In genomic region chr22:50612715-50613221, GRCh38 we compare ENCODE assay signal across 14 cellular contexts. TPM values are rescaled to one million over a fixed set of nuclear protein-coding genes. Genes with fewer than 3 reads are reported as not detected.
DNase-seq lines count a peak whose midpoint lies in the region; ATAC-seq, FAIRE-seq and TF ChIP-seq lines count a peak whose summit lies in the region.
"Had no signal": no experiment of that assay in that cellular context is flagged by ENCODE, and none has a peak within 500 bp of the region (broad histone marks: within the 10 kb centered on the region; RNA-seq: fewer than 3 reads in every experiment).

No MANE protein-coding gene starts in this region.

- DNase-seq in left ventricle myocardium inferior (no peak), Right ventricle myocardium inferior (ENCODE audit: missing footprints) (no peak), RWPE1 (ENCODE audit: low spot score) (peak; percentile 45), iPS-NIHi7 (ENCODE audit: extremely low spot score) (peak; percentile 88), urothelium cell line (ENCODE audit: low spot score) (peak; percentile 37), Kasumi-1 (lab: John Stamatoyannopoulos, UW) (no peak)
- DNase-seq: anterior cingulate cortex; CD8-positive, alpha-beta memory T cell had no signal

- H3K9me3 ChIP-seq in left ventricle myocardium inferior (replicated peaks) = no peaks in the 10 kb centered on the region

- no peak for TF ChIP-seq CTCF in left ventricle myocardium inferior (IDR thresholded peaks at IDR 0.05; ENCODE audit: borderline replicate concordance)
- TF ChIP-seq CTCF in RWPE1 (conservative IDR thresholded peaks at IDR 0.05; ENCODE audit: low read depth) = no peak

- peaks cover 46% of the 10 kb centered on the region for H3K27me3 ChIP-seq in left ventricle myocardium inferior (ENCODE audit: low read depth)

- no peak overlapping the region for H3K4me3 ChIP-seq in left ventricle myocardium inferior

- CTCF ChIA-PET in RWPE1 (lab: Yijun Ruan, JAX) = no interaction called here

- no peak for FAIRE-seq in urothelium cell line (lab: Jason Lieb, UNC)
- FAIRE-seq: RCC 7860 had no signal

- ATAC-seq in Right ventricle myocardium inferior = no peak
- ATAC-seq in GM21723 (IDR thresholded peaks at IDR 0.05; ENCODE audit: unreplicated experiment) = no peak
- no peak for ATAC-seq in GM19023 (IDR thresholded peaks at IDR 0.05; ENCODE audit: unreplicated experiment)

- POLR2A ChIA-PET in RWPE1 (lab: Yijun Ruan, JAX; ENCODE audit: low non-redundant PET) = no interaction called here

- intact Hi-C loops in left ventricle myocardium inferior (cut with micrococcal nuclease) (no loop called here), Right ventricle myocardium inferior (cut with DNase I) (loop anchor here (5.0 to 10.0 kb wide), 2 partner anchors 65 to 368 kb away; partner anchors contain the start of genes KLHDC7B and TUBGCP6)

- no peaks in the 10 kb centered on the region for H3K36me3 ChIP-seq in left ventricle myocardium inferior

- H3K27ac ChIP-seq in left ventricle myocardium inferior (replicated peaks) (peak overlapping the region; percentile 69), RWPE1 (no peak overlapping the region)
- H3K27ac ChIP-seq: epithelial cell of prostate had no signal

- H3K4me1 ChIP-seq in left ventricle myocardium inferior = peaks cover 8% of the 10 kb centered on the region

RNA-seq across cellular contexts. Expression of gene MAPK8IP2, which starts 12.2 kb away (rescaled TPM):
- total RNA-seq in left ventricle myocardium inferior = 0.33 TPM
- 0.57 TPM for total RNA-seq in Right ventricle myocardium inferior

RNA-seq across cellular contexts. Expression of gene ARSA, which starts 15.2 kb away (rescaled TPM):
- 23.5 TPM for total RNA-seq in left ventricle myocardium inferior
- total RNA-seq in Right ventricle myocardium inferior = 21.3 TPM

RNA-seq across cellular contexts. Expression of gene CHKB, which starts 30.1 kb away (rescaled TPM):
- total RNA-seq in left ventricle myocardium inferior (36.0 TPM), Right ventricle myocardium inferior (37.8 TPM)

RNA-seq across cellular contexts. Expression of gene CPT1B, which starts 34.5 kb away (rescaled TPM):
- total RNA-seq in left ventricle myocardium inferior (394 TPM), Right ventricle myocardium inferior (370 TPM)

RNA-seq across cellular contexts. Expression of gene SYCE3, which starts 50.0 kb away (rescaled TPM):
- total RNA-seq in left ventricle myocardium inferior = not detected
- not detected for total RNA-seq in Right ventricle myocardium inferior
- total RNA-seq: CD8-positive, alpha-beta memory T cell; M059J; sciatic nerve had no signal

Comparison
In these comparisons a context has a peak if more than half of its experiments do, and no peak if none do; other contexts are left out.
1. DNase-seq: peak in RWPE1 (single experiment), iPS-NIHi7 (single experiment) and urothelium cell line (single experiment); none in left ventricle myocardium inferior (single experiment), Right ventricle myocardium inferior (single experiment) and Kasumi-1 (0 of 2).